ENCODE assay signal across 14 cellular contexts in the genomic region with DNA sequence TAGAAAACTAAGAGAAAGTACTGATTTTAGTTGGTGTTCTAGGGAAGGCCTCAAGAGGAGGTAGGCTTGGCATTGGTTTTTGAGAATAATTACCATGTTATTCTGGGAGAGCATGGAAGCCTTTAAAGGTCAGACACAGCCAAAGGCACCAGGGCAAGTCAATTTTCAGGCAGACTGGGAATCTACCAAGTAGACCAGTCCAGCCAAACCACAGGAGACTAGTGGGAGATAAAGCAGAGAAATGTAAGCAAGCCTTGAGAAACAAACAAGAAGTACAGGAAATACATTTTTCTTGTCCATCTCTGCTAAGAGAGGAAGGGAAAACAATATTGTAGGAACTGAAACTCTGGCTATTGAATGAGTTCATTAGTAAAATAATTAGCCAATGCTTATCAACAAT. TPM values are rescaled to one million over a fixed set of nuclear protein-coding genes. Genes with fewer than 3 reads are reported as not detected.
"Had no signal": no experiment of that assay in that cellular context is flagged by ENCODE, and none has a peak within 500 bp of the region (broad histone marks: within the 10 kb centered on the region; RNA-seq: fewer than 3 reads in every experiment).

No MANE protein-coding gene starts in this region.

- H3K9me3 ChIP-seq: mucosa of descending colon, right atrium auricular region, tibial artery, vagina had no signal

- H3K4me3 ChIP-seq: cardiac muscle cell, mucosa of descending colon, right atrium auricular region, tibial artery, vagina had no signal

- DNase-seq: activated T-cell treated with anti-CD3 and anti-CD28 coated beads, Interleukin-2, amount 50 U/mL, for 1 hour; effector CD4-positive, alpha-beta T cell; glutamatergic neuron; mucosa of descending colon; natural killer cell; small intestine; T-helper 1 cell; tibial artery had no signal

- H3K27ac ChIP-seq: cardiac muscle cell, right atrium auricular region, tibial artery, vagina had no signal

- FAIRE-seq: colon, endothelial cell of umbilical vein, small intestine, TTC549 had no signal

- H3K4me1 ChIP-seq: tibial artery had no signal

- H3K27me3 ChIP-seq: right atrium auricular region, tibial artery, vagina had no signal

- H3K36me3 ChIP-seq: cardiac muscle cell, right atrium auricular region, tibial artery, vagina had no signal

RNA-seq across cellular contexts. Expression of gene CCDC68, which starts 5.5 kb away (rescaled TPM):
- total RNA-seq: natural killer cell had no signal
